ENCODE assay signal across 11 cellular contexts in the genomic region with DNA sequence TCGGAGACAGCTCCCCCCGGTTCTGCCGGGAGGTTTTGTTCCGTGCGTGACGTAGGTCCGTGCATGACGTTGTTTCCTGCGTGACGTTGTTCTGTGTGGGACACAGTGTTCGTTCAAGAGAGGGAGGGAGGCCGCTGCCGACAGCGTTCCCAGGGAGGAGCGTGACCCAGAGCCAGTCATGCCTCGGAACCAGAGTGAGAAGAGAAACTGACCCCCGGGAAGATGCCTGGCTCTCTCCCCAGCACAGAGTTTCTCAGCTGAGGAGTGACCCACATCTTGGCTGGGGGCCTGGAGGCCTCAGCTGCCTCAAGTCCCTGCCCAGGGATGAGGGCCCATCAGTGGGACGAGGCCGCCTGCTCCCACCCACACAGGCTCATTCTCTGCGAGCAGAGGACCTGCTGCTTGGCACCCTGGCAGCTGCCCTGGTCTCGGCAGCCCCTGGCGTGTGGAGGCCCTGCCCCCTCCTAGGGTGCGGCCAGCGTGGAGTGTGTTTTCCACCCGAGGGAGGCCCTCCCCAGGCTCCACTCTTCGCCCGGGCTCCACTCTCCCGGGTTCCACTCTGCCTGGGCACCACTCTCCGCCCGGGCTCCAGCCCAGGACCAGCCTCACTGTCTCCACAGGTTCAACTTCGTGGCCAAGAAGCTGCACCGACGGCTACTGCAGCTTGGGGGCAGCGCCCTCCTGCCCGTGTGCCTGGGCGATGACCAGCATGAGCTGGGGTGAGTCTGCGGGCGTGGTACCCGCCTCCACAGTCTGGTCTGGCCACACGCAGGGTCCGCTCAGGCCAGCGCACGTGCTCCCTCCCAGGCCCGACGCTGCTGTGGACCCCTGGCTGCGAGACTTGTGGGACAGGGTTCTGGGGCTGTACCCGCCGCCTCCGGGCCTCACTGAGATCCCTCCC. TPM values are rescaled to one million over a fixed set of nuclear protein-coding genes. Genes with fewer than 3 reads are reported as not detected.
A peak's percentile ranks its signal among the peaks of the same experiment; 100 is the strongest.
DNase-seq lines count a peak whose midpoint lies in the region; ATAC-seq, FAIRE-seq and TF ChIP-seq lines count a peak whose summit lies in the region.
"Had no signal": no experiment of that assay in that cellular context is flagged by ENCODE, and none has a peak within 500 bp of the region (broad histone marks: within the 10 kb centered on the region; RNA-seq: fewer than 3 reads in every experiment).

No MANE protein-coding gene starts in this region.

- DNase-seq in HFF-Myc (ENCODE audit: extremely low read depth, low read depth) (no peak), bronchial epithelial cell (ENCODE audit: low read depth) (no peak), NCI-H2081 (lab: John Stamatoyannopoulos, UW) (no peak)
- no peak for DNase-seq in activated effector memory CD4-positive, alpha-beta T cell treated with Interleukin-2 at 50 U/mL for 16 hours
- DNase-seq: activated naive CD8-positive, alpha-beta T cell treated with anti-CD3 and anti-CD28 coated beads, Interleukin-2, amount 50 U/mL, for 24 hours; GDM1; lower lobe of right lung; NCI-H2029 treated with DMSO at 0.1 percent for 48 hours; stimulated activated CD4-positive, alpha-beta T cell treated with anti-CD3 and anti-CD28 coated beads, Interleukin-4, amount 100 ng/mL, for 4 hours had no signal

- H3K4me3 ChIP-seq in HFF-Myc (replicated peaks; ENCODE audit: low read depth, low read length) (no peak overlapping the region), bronchial epithelial cell (ENCODE audit: low read depth, low read length) (no peak overlapping the region)
- H3K4me3 ChIP-seq: lower lobe of right lung had no signal

- H3K27me3 ChIP-seq in bronchial epithelial cell (ENCODE audit: control insufficient read depth, insufficient read depth, low read length): no peaks in the 10 kb centered on the region

- no peak for ATAC-seq in GM19452 (IDR thresholded peaks at IDR 0.05; ENCODE audit: unreplicated experiment)
- ATAC-seq: activated naive CD8-positive, alpha-beta T cell treated with anti-CD3 and anti-CD28 coated beads, Interleukin-2, amount 50 U/mL, for 24 hours; lower lobe of right lung had no signal

- TF ChIP-seq CTCF in 22Rv1 (IDR thresholded peaks at IDR 0.05) (peak; percentile 38), HFF-Myc (IDR thresholded peaks at IDR 0.05; ENCODE audit: low read depth, low read length, missing control alignments) (peak; percentile 11), bronchial epithelial cell (IDR thresholded peaks at IDR 0.05; ENCODE audit: insufficient read depth, low read length, severe bottlenecking) (peak; percentile 35)

- H3K36me3 ChIP-seq in bronchial epithelial cell (ENCODE audit: control insufficient read depth, insufficient read depth, low read length): peaks cover 8% of the 10 kb centered on the region

- no peak overlapping the region for H3K27ac ChIP-seq in 22Rv1
- H3K27ac ChIP-seq: lower lobe of right lung had no signal

- FAIRE-seq in bronchial epithelial cell (lab: Jason Lieb, UNC): no peak

RNA-seq across cellular contexts. Expression of a gene that starts 7.9 kb away (rescaled TPM):
- 2.6 and 3.6 TPM in 2 replicates for total RNA-seq in bronchial epithelial cell

RNA-seq across cellular contexts. Expression of a gene that starts 8.0 kb away (rescaled TPM):
- 38.0 and 39.2 TPM in 2 replicates for total RNA-seq in bronchial epithelial cell

RNA-seq across cellular contexts. Expression of a gene that starts 8.6 kb away (rescaled TPM):
- total RNA-seq in bronchial epithelial cell: 0.38 TPM in 1 of 2 replicates, not detected in the other

RNA-seq across cellular contexts. Expression of a gene that starts 11.6 kb away (rescaled TPM):
- 3.9 and 23.2 TPM in 2 replicates for total RNA-seq in bronchial epithelial cell

RNA-seq across cellular contexts. Expression of a gene that starts 12.9 kb away (rescaled TPM):
- total RNA-seq in bronchial epithelial cell: 3.2 and 4.5 TPM in 2 replicates
